ENCODE assay signal across 8 cellular contexts in the genomic region with DNA sequence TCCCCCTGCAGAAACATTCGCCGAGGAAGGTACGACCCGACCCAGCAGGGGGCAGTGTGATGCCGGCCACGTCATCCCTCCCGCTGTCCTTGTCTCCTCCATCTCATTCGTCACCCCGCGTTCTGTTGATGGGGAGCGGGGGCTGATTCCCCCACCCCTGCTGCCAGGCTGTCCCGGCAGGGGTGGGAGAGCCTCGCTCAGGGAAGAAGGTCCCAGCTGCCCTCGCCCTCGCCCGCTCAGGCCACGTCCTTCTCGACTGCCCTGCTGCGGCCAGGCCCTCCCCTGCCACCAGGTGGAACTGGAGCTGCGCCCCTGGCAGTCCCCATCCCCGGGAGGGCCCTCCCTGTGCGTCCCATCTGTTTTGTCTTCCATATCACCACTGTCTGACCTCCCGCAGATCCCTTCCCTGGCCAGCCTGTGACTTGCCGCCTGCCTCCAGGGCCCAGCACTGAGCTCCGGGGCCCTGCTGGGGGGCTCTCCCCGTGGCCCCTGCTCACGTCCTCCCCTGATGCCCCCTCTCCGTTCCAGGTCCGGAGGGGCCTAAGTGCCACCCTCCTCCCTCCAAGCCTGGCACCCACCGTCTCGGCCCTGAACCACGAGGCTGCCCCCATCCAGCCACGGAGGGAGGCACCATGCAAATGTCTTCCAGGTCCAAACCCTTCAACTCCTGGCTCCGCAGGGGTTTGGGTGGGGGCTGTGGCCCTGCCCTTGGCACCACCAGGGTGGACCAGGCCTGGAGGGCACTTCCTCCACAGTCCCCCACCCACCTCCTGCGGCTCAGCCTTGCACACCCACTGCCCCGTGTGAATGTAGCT. TPM values are rescaled to one million over a fixed set of nuclear protein-coding genes. Genes with fewer than 3 reads are reported as not detected.
A peak's percentile ranks its signal among the peaks of the same experiment; 100 is the strongest.
DNase-seq lines count a peak whose midpoint lies in the region; ATAC-seq and TF ChIP-seq lines count a peak whose summit lies in the region.

No MANE protein-coding gene starts in this region.

- H3K36me3 ChIP-seq in DND-41 (ENCODE audit: insufficient read depth, low read length) (no peaks in the 10 kb centered on the region), osteoblast (ENCODE audit: insufficient read depth, low read length) (no peaks in the 10 kb centered on the region)

- no peaks in the 10 kb centered on the region for H3K36me3 Mint-ChIP-seq in activated naive CD4-positive, alpha-beta T cell treated with anti-CD3 and anti-CD28 coated beads, Interleukin-2, amount 10 ng/mL, durations not matched to agents 7 days and 5 days

- H3K9me3 ChIP-seq in DND-41 (ENCODE audit: insufficient read depth, low read length, severe bottlenecking) (no peaks in the 10 kb centered on the region), osteoblast (ENCODE audit: low read depth, low read length) (no peaks in the 10 kb centered on the region)

- no peak overlapping the region for H3K27ac Mint-ChIP-seq in activated naive CD4-positive, alpha-beta T cell treated with anti-CD3 and anti-CD28 coated beads, Interleukin-2, amount 10 ng/mL, durations not matched to agents 7 days and 5 days

- H3K4me1 ChIP-seq in DND-41 (ENCODE audit: insufficient read depth, low read length) (peaks cover 33% of the 10 kb centered on the region), osteoblast (ENCODE audit: insufficient read depth, low read length) (peaks cover 11% of the 10 kb centered on the region)

- peak overlapping the region; percentile 49 for H3K4me3 Mint-ChIP-seq in activated naive CD4-positive, alpha-beta T cell treated with anti-CD3 and anti-CD28 coated beads, Interleukin-2, amount 10 ng/mL, durations not matched to agents 7 days and 5 days

- H4K20me1 ChIP-seq in DND-41 (ENCODE audit: insufficient read depth, low read length) (peaks cover 2% of the 10 kb centered on the region; the same call in 1 of the 2 replicates), osteoblast (ENCODE audit: insufficient read depth, low read length) (no peaks in the 10 kb centered on the region)

- peaks cover 66% of the 10 kb centered on the region for H3K27me3 Mint-ChIP-seq in activated naive CD4-positive, alpha-beta T cell treated with anti-CD3 and anti-CD28 coated beads, Interleukin-2, amount 10 ng/mL, durations not matched to agents 7 days and 5 days

- CTCF ChIA-PET in activated naive CD4-positive, alpha-beta T cell treated with anti-CD3 and anti-CD28 coated beads, Interleukin-2, amount 10 ng/mL, durations not matched to agents 7 days and 5 days (lab: Charles Lee) = interaction anchor here (0.8 to 12.7 kb wide), 20 partner anchors 15 to 356 kb away, joined by 3 to 215 read pairs (median 5); a partner anchor contains a TSS

- H3K9ac ChIP-seq in DND-41 (ENCODE audit: low read depth, low read length) = peak overlapping the region; percentile 33

- H3K4me3 ChIP-seq in DND-41 (ENCODE audit: low read depth in 1 of 2, low read length in 2 of 2) (peak overlapping the region in 1 of 2 experiments; percentile 52; a peak in 2 of 4 replicates), LNCaP clone FGC (ENCODE audit: low read depth, low read length) (peak overlapping the region; percentile 40), osteoblast (ENCODE audit: insufficient read depth, low read length) (peak overlapping the region; percentile 77)

- H3K79me2 ChIP-seq in DND-41 (ENCODE audit: insufficient read depth, low read length) (no peaks in the 10 kb centered on the region), osteoblast (ENCODE audit: insufficient read depth, low read length) (no peaks in the 10 kb centered on the region)

- H3K4me2 ChIP-seq in DND-41 (ENCODE audit: insufficient read depth, low read length) (peak overlapping the region; percentile 84), osteoblast (ENCODE audit: insufficient read depth, low read length) (peak overlapping the region; percentile 94)

- H3K27ac ChIP-seq in DND-41 (ENCODE audit: low read length) (no peak overlapping the region), osteoblast (ENCODE audit: low read depth, low read length) (peak overlapping the region; percentile 11), substantia nigra (ENCODE audit: low read depth, low read length, poor library complexity, severe bottlenecking) (peak overlapping the region; percentile 69)

- DNase-seq in DND-41 (peak; percentile 85), LNCaP clone FGC (ENCODE audit: low read depth) (no peak), SK-N-DZ (ENCODE audit: low spot score) (peak; percentile 87), globus pallidus (ENCODE audit: low spot score) (peak; percentile 74), osteoblast (ENCODE audit: insufficient read length, low spot score, missing footprints) (peak; percentile 99), substantia nigra (lab: John Stamatoyannopoulos, UW) (peak in 46 of 49 donors; percentile 8 to 91 (median 66))
- DNase-seq in activated naive CD4-positive, alpha-beta T cell treated with anti-CD3 and anti-CD28 coated beads, Interleukin-2, amount 10 ng/mL, durations not matched to agents 7 days and 5 days = peak; percentile 89

- no peaks in the 10 kb centered on the region for H3K9me3 Mint-ChIP-seq in activated naive CD4-positive, alpha-beta T cell treated with anti-CD3 and anti-CD28 coated beads, Interleukin-2, amount 10 ng/mL, durations not matched to agents 7 days and 5 days

- peak; percentile 37 for ATAC-seq in DND-41 (ENCODE audit: insufficient read depth, low read depth)
- no peak for ATAC-seq in HG03571 (IDR thresholded peaks at IDR 0.05; ENCODE audit: unreplicated experiment)

- H3K4me1 Mint-ChIP-seq in activated naive CD4-positive, alpha-beta T cell treated with anti-CD3 and anti-CD28 coated beads, Interleukin-2, amount 10 ng/mL, durations not matched to agents 7 days and 5 days = peaks cover 17% of the 10 kb centered on the region

- H2AFZ ChIP-seq in DND-41 (ENCODE audit: low read depth, low read length) (peak overlapping the region; percentile 78), osteoblast (ENCODE audit: low read length) (peak overlapping the region; percentile 94)

- H3K27me3 ChIP-seq in DND-41 (ENCODE audit: insufficient read depth, low read length, poor library complexity) = no peaks in the 10 kb centered on the region
- no peaks in the 10 kb centered on the region for H3K27me3 ChIP-seq in osteoblast (ENCODE audit: insufficient read depth, low read length)

- peak; percentile 93 for TF ChIP-seq CTCF in DND-41 (IDR thresholded peaks at IDR 0.05; ENCODE audit: borderline replicate concordance, extremely low read depth, low read length, poor library complexity, severe bottlenecking)
- peak; percentile 91 for TF ChIP-seq CTCF in LNCaP clone FGC (IDR thresholded peaks at IDR 0.05; ENCODE audit: control insufficient read depth, extremely low read depth, insufficient read depth)
- TF ChIP-seq CTCF in osteoblast (IDR thresholded peaks at IDR 0.05; ENCODE audit: extremely low read depth, low read depth, low read length) = peak; percentile 90

RNA-seq across cellular contexts. Expression of a gene that starts 20.6 kb away (rescaled TPM):
- 10.4 and 12.3 TPM in 2 replicates for polyA plus RNA-seq in SK-N-DZ (2014; cell fraction: cytosol; rRNA removed)
- 97.2 and 118 TPM in 2 replicates for polyA plus RNA-seq in SK-N-DZ (2014; cell fraction: nucleus; rRNA removed)
- 0.36 and 0.59 TPM in 2 replicates for total RNA-seq in osteoblast

RNA-seq across cellular contexts. Expression of a gene that starts 50.7 kb away (rescaled TPM):
- polyA plus RNA-seq in SK-N-DZ (2014; cell fraction: cytosol; rRNA removed) = 41.0 and 48.8 TPM in 2 replicates
- polyA plus RNA-seq in SK-N-DZ (2014; cell fraction: nucleus; rRNA removed) = 15.7 and 37.2 TPM in 2 replicates
- 10.3 and 10.5 TPM in 2 replicates for total RNA-seq in osteoblast
